Comparison of ENCODE assay signal across 1 cellular context in genomic region chr17:1673041-1673790, GRCh38.
TF ChIP-seq lines count a peak whose summit lies in the region.

No MANE protein-coding gene starts in this region.

TF ChIP-seq in HepG2, 621 proteins besides CTCF, POLR2A, EP300 and RAD21:
- no peak for TF ChIP-seq KDM3A (CRISPR knock-in tag; IDR thresholded peaks at IDR 0.05; ENCODE audit: low read depth)
- no peak for TF ChIP-seq STAG1 (CRISPR knock-in tag; IDR thresholded peaks at IDR 0.05)
- no peak for TF ChIP-seq PAX8 (CRISPR knock-in tag; IDR thresholded peaks at IDR 0.05; ENCODE audit: borderline replicate concordance)
- TF ChIP-seq RBFOX2 (IDR thresholded peaks at IDR 0.05; ENCODE audit: low read depth, low read length): peak; percentile 29; the same call in 1 of the 2 replicates
- TF ChIP-seq GATAD2A (CRISPR knock-in tag; IDR thresholded peaks at IDR 0.05): no peak
- no peak for TF ChIP-seq ZNF598 (CRISPR knock-in tag; IDR thresholded peaks at IDR 0.05; ENCODE audit: borderline replicate concordance)
- TF ChIP-seq POLR2AphosphoS2 (IDR thresholded peaks at IDR 0.05; ENCODE audit: low read depth, low read length): no peak
- 0 out of 2 replicates have a peak, but pooled peaks have one; percentile 24 for TF ChIP-seq ARID4A (CRISPR knock-in tag; IDR thresholded peaks at IDR 0.05; ENCODE audit: borderline replicate concordance)
- no peak for TF ChIP-seq ZNF720 (CRISPR knock-in tag; IDR thresholded peaks at IDR 0.05)
- TF ChIP-seq ZSCAN25 (CRISPR knock-in tag; IDR thresholded peaks at IDR 0.05): no peak
- TF ChIP-seq PHF21A (CRISPR knock-in tag; IDR thresholded peaks at IDR 0.05): no peak
- TF ChIP-seq NFKBIZ (CRISPR knock-in tag; IDR thresholded peaks at IDR 0.05): no peak
- TF ChIP-seq ZNF44 (CRISPR knock-in tag; IDR thresholded peaks at IDR 0.05): no peak
- TF ChIP-seq MTF2 (CRISPR knock-in tag; IDR thresholded peaks at IDR 0.05; ENCODE audit: borderline replicate concordance): no peak
- no peak for TF ChIP-seq ZNF724P (CRISPR knock-in tag; IDR thresholded peaks at IDR 0.05; ENCODE audit: borderline replicate concordance)
- TF ChIP-seq FOXO1 (CRISPR knock-in tag; IDR thresholded peaks at IDR 0.05): no peak
- no peak for TF ChIP-seq NFIB (CRISPR knock-in tag; IDR thresholded peaks at IDR 0.05; ENCODE audit: borderline replicate concordance)
- TF ChIP-seq RBM22 (optimal IDR thresholded peaks at IDR 0.05; ENCODE audit: low read length): peak; percentile 48
- TF ChIP-seq AGO2 (optimal IDR thresholded peaks at IDR 0.05; ENCODE audit: low read depth, low read length): peak; percentile 50
- TF ChIP-seq PREB (CRISPR knock-in tag; IDR thresholded peaks at IDR 0.05): no peak
- no peak for TF ChIP-seq USF2 (IDR thresholded peaks at IDR 0.05; ENCODE audit: low read depth, low read length)
- no peak for TF ChIP-seq USF2 (CRISPR knock-in tag; IDR thresholded peaks at IDR 0.05; ENCODE audit: borderline replicate concordance)
TF ChIP-seq in HepG2: peak in this region for 4.
